Comparison of ENCODE assay signal across 1 cellular context in genomic region chr5:135120951-135121350, GRCh38.
TF ChIP-seq lines count a peak whose summit lies in the region.

No MANE protein-coding gene starts in this region.

TF ChIP-seq in GM23338, 12 proteins besides CTCF, POLR2A, EP300 and RAD21 (continued from another document):
- no peak for TF ChIP-seq ZNF462 (CRISPR knock-in tag; IDR thresholded peaks at IDR 0.05)
- TF ChIP-seq STAT1 (IDR thresholded peaks at IDR 0.05; ENCODE audit: unreplicated experiment) = no peak
- no peak for TF ChIP-seq REST (IDR thresholded peaks at IDR 0.05; ENCODE audit: unreplicated experiment)
- TF ChIP-seq CREB1 (CRISPR knock-in tag; IDR thresholded peaks at IDR 0.05; ENCODE audit: low read depth) = no peak
